Comparison of ENCODE assay signal across 1 cellular context in the genomic region with DNA sequence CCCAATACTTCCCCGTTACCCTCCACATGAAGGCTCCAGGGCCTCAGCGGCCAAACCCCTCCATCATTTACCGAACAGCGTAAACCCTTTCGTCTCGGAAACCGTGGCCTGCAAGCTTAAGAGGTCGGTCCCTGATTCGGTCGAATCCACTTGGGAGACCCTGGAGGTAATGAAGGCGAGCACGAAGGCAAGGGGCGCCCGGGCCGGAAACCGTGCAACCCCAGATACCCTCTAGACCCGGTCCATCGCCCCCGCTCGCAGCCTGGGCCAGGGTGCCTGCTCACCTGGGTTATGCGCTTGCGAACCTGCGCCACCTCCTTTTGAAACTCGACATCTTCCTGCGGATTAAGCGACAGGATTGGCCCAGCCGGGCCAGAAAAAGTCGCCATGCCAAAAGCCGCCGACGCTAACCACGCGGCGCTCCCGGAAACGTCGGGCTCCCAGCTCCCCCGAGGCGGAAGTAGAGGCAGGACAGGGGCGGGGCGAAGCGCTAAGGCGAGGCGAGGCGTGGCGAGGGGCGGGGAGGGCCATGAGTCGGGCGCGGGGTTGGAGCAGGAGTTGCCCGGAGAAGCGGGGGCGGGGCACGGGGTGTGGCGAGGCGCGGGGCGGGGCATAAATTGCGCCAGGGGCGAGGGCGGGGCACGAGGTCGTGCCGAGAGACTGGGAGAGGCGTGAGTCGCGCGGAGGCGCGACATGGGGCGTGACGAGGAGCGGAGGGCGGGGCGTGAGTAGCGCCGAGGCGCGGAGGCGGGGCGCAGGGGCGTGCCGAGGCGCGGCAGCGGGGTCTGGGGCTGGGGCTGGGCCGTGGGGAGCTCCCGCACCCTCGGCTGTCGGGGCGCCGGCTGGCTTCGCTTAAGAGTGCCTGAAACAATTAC.
TF ChIP-seq lines count a peak whose summit lies in the region.

A gene (minus strand): TSS at position 414 of the 875 bp plus-strand sequence. CDS start 25 bp downstream, at position 389.

TF ChIP-seq in HepG2, 621 proteins besides CTCF, POLR2A, EP300 and RAD21 (continued from another document and continues in another):
- TF ChIP-seq ZFP41 (CRISPR knock-in tag; IDR thresholded peaks at IDR 0.05; ENCODE audit: borderline replicate concordance) = 0 out of 2 replicates have a peak, but pooled peaks have one; percentile 62
- peak; percentile 71; the same call in 1 of the 2 replicates for TF ChIP-seq ZNF33B (CRISPR knock-in tag; IDR thresholded peaks at IDR 0.05)
- peak; percentile 91 for TF ChIP-seq ZSCAN31 (CRISPR knock-in tag; IDR thresholded peaks at IDR 0.05; ENCODE audit: low read depth)
- TF ChIP-seq ZSCAN12 (CRISPR knock-in tag; IDR thresholded peaks at IDR 0.05) = 0 out of 2 replicates have a peak, but pooled peaks have one; percentile 69
- TF ChIP-seq ZNF264 (CRISPR knock-in tag; IDR thresholded peaks at IDR 0.05) = peak; percentile 64; the same call in 1 of the 2 replicates
- peak; percentile 94 for TF ChIP-seq ZNF232 (CRISPR knock-in tag; IDR thresholded peaks at IDR 0.05; ENCODE audit: borderline replicate concordance)
- TF ChIP-seq ZNF605 (CRISPR knock-in tag; IDR thresholded peaks at IDR 0.05) = peak; percentile 92
- TF ChIP-seq, protein P1, sequence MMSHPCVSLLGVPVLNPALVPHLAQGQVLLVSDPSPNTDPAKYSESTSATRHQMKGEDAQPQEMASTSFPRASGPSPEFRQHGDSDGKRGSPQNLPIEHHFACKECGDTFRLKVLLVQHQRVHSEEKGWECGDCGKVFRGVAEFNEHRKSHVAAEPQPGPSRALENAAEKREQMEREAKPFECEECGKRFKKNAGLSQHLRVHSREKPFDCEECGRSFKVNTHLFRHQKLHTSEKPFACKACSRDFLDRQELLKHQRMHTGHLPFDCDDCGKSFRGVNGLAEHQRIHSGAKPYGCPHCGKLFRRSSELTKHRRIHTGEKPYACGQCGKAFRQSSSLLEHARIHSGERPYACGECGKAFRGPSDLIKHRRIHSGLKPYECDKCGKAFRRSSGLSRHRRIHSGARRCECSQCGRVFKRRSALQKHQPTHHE (CRISPR knock-in tag; IDR thresholded peaks at IDR 0.05; ENCODE audit: borderline replicate concordance) = peak; percentile 82; the same call in 1 of the 2 replicates
- peak; percentile 96; the same call in 1 of the 2 replicates for TF ChIP-seq CAMTA2 (CRISPR knock-in tag; IDR thresholded peaks at IDR 0.05; ENCODE audit: borderline replicate concordance)
- no peak for TF ChIP-seq TRIM24 (CRISPR knock-in tag; IDR thresholded peaks at IDR 0.05)
- no peak for TF ChIP-seq ZMYM2 (CRISPR knock-in tag; IDR thresholded peaks at IDR 0.05)
- TF ChIP-seq, protein P2, sequence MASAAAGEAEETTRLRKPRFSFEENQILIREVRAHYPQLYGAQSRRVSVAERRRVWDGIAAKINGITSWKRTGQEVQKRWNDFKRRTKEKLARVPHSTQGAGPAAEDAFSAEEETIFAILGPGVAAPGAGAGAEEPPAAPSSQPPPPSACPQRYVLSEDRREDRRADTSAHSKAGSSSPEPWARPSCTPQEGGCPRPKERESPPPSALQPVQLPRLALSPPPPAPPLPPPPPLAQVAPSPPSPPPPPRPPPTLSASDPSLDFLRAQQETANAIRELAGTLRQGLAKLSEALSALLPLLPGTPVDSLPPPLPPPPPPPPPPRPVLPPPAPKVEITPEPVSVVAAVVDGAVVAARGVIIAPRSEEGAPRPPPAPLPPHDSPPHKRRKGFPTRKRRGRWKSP (CRISPR knock-in tag; IDR thresholded peaks at IDR 0.05) = peak; percentile 95
- TF ChIP-seq GABPA (IDR thresholded peaks at IDR 0.05; ENCODE audit: low read depth, low read length) = peak; percentile 86
- TF ChIP-seq GABPA (CRISPR knock-in tag; IDR thresholded peaks at IDR 0.05; ENCODE audit: low read depth) = peak; percentile 93
- TF ChIP-seq TBX3 (IDR thresholded peaks at IDR 0.05; ENCODE audit: borderline replicate concordance) = peak; percentile 9; the same call in 1 of the 2 replicates
- TF ChIP-seq RNF2 (conservative IDR thresholded peaks at IDR 0.05; ENCODE audit: low read depth) = peak; percentile 54; the same call in 1 of the 2 replicates
- TF ChIP-seq ZNF558 (CRISPR knock-in tag; IDR thresholded peaks at IDR 0.05; ENCODE audit: borderline replicate concordance) = no peak
- no peak for TF ChIP-seq ZNF20 (CRISPR knock-in tag; IDR thresholded peaks at IDR 0.05)
- TF ChIP-seq RFXAP (CRISPR knock-in tag; IDR thresholded peaks at IDR 0.05; ENCODE audit: borderline replicate concordance) = peak; percentile 77; the same call in 1 of the 2 replicates
- TF ChIP-seq ZNF317 (CRISPR knock-in tag; IDR thresholded peaks at IDR 0.05) = peak; percentile 80
- TF ChIP-seq, protein P3, sequence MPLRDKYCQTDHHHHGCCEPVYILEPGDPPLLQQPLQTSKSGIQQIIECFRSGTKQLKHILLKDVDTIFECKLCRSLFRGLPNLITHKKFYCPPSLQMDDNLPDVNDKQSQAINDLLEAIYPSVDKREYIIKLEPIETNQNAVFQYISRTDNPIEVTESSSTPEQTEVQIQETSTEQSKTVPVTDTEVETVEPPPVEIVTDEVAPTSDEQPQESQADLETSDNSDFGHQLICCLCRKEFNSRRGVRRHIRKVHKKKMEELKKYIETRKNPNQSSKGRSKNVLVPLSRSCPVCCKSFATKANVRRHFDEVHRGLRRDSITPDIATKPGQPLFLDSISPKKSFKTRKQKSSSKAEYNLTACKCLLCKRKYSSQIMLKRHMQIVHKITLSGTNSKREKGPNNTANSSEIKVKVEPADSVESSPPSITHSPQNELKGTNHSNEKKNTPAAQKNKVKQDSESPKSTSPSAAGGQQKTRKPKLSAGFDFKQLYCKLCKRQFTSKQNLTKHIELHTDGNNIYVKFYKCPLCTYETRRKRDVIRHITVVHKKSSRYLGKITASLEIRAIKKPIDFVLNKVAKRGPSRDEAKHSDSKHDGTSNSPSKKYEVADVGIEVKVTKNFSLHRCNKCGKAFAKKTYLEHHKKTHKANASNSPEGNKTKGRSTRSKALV (CRISPR knock-in tag; IDR thresholded peaks at IDR 0.05) = no peak
- peak; percentile 84 for TF ChIP-seq PHF20 (CRISPR knock-in tag; IDR thresholded peaks at IDR 0.05)
- TF ChIP-seq, protein P4, sequence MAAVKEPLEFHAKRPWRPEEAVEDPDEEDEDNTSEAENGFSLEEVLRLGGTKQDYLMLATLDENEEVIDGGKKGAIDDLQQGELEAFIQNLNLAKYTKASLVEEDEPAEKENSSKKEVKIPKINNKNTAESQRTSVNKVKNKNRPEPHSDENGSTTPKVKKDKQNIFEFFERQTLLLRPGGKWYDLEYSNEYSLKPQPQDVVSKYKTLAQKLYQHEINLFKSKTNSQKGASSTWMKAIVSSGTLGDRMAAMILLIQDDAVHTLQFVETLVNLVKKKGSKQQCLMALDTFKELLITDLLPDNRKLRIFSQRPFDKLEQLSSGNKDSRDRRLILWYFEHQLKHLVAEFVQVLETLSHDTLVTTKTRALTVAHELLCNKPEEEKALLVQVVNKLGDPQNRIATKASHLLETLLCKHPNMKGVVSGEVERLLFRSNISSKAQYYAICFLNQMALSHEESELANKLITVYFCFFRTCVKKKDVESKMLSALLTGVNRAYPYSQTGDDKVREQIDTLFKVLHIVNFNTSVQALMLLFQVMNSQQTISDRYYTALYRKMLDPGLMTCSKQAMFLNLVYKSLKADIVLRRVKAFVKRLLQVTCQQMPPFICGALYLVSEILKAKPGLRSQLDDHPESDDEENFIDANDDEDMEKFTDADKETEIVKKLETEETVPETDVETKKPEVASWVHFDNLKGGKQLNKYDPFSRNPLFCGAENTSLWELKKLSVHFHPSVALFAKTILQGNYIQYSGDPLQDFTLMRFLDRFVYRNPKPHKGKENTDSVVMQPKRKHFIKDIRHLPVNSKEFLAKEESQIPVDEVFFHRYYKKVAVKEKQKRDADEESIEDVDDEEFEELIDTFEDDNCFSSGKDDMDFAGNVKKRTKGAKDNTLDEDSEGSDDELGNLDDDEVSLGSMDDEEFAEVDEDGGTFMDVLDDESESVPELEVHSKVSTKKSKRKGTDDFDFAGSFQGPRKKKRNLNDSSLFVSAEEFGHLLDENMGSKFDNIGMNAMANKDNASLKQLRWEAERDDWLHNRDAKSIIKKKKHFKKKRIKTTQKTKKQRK (IDR thresholded peaks at IDR 0.05; ENCODE audit: low read length) = no peak
- no peak for TF ChIP-seq ARID2 (CRISPR knock-in tag; IDR thresholded peaks at IDR 0.05; ENCODE audit: borderline replicate concordance)
- TF ChIP-seq AHR (CRISPR knock-in tag; IDR thresholded peaks at IDR 0.05) = no peak
- TF ChIP-seq ZNF441 (CRISPR knock-in tag; IDR thresholded peaks at IDR 0.05; ENCODE audit: borderline replicate concordance) = peak; percentile 78
- 0 out of 2 replicates have a peak, but pooled peaks have one; percentile 66 for TF ChIP-seq ARHGAP35 (CRISPR knock-in tag; IDR thresholded peaks at IDR 0.05; ENCODE audit: borderline replicate concordance)
- TF ChIP-seq ZNF333 (CRISPR knock-in tag; IDR thresholded peaks at IDR 0.05; ENCODE audit: borderline replicate concordance) = peak; percentile 88
- peak; percentile 97 for TF ChIP-seq MXD4 (CRISPR knock-in tag; IDR thresholded peaks at IDR 0.05)
- peak; percentile 77 for TF ChIP-seq ZNF766 (CRISPR knock-in tag; IDR thresholded peaks at IDR 0.05; ENCODE audit: borderline replicate concordance)
- 0 out of 2 replicates have a peak, but pooled peaks have one; percentile 48 for TF ChIP-seq ZNF253 (CRISPR knock-in tag; IDR thresholded peaks at IDR 0.05; ENCODE audit: borderline replicate concordance)
- TF ChIP-seq MAF1 (CRISPR knock-in tag; IDR thresholded peaks at IDR 0.05; ENCODE audit: borderline replicate concordance) = peak; percentile 90
- peak; percentile 96 for TF ChIP-seq ZNF160 (CRISPR knock-in tag; IDR thresholded peaks at IDR 0.05)
- TF ChIP-seq, protein P5, sequence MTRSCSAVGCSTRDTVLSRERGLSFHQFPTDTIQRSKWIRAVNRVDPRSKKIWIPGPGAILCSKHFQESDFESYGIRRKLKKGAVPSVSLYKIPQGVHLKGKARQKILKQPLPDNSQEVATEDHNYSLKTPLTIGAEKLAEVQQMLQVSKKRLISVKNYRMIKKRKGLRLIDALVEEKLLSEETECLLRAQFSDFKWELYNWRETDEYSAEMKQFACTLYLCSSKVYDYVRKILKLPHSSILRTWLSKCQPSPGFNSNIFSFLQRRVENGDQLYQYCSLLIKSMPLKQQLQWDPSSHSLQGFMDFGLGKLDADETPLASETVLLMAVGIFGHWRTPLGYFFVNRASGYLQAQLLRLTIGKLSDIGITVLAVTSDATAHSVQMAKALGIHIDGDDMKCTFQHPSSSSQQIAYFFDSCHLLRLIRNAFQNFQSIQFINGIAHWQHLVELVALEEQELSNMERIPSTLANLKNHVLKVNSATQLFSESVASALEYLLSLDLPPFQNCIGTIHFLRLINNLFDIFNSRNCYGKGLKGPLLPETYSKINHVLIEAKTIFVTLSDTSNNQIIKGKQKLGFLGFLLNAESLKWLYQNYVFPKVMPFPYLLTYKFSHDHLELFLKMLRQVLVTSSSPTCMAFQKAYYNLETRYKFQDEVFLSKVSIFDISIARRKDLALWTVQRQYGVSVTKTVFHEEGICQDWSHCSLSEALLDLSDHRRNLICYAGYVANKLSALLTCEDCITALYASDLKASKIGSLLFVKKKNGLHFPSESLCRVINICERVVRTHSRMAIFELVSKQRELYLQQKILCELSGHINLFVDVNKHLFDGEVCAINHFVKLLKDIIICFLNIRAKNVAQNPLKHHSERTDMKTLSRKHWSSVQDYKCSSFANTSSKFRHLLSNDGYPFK (CRISPR knock-in tag; IDR thresholded peaks at IDR 0.05; ENCODE audit: borderline replicate concordance) = peak; percentile 92
- peak; percentile 36; the same call in 1 of the 2 replicates for TF ChIP-seq KLF11 (CRISPR knock-in tag; IDR thresholded peaks at IDR 0.05)
- TF ChIP-seq, protein P6, sequence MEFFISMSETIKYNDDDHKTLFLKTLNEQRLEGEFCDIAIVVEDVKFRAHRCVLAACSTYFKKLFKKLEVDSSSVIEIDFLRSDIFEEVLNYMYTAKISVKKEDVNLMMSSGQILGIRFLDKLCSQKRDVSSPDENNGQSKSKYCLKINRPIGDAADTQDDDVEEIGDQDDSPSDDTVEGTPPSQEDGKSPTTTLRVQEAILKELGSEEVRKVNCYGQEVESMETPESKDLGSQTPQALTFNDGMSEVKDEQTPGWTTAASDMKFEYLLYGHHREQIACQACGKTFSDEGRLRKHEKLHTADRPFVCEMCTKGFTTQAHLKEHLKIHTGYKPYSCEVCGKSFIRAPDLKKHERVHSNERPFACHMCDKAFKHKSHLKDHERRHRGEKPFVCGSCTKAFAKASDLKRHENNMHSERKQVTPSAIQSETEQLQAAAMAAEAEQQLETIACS (CRISPR knock-in tag; IDR thresholded peaks at IDR 0.05) = no peak; the same call in none of the 2 replicates
- TF ChIP-seq ARNT2 (CRISPR knock-in tag; IDR thresholded peaks at IDR 0.05; ENCODE audit: low read depth) = peak; percentile 93
- peak; percentile 77 for TF ChIP-seq MEF2D (CRISPR knock-in tag; IDR thresholded peaks at IDR 0.05)
- TF ChIP-seq U2AF1 (optimal IDR thresholded peaks at IDR 0.05; ENCODE audit: low read depth, low read length) = no peak
- TF ChIP-seq REL (CRISPR knock-in tag; conservative IDR thresholded peaks at IDR 0.05) = no peak
- TF ChIP-seq ZNF24 (IDR thresholded peaks at IDR 0.05) = 0 out of 2 replicates have a peak, but pooled peaks have one; percentile 23
- 0 out of 2 replicates have a peak, but pooled peaks have one; percentile 34 for TF ChIP-seq HNRNPL (IDR thresholded peaks at IDR 0.05; ENCODE audit: low read depth, low read length)
- peak; percentile 64; the same call in 1 of the 2 replicates for TF ChIP-seq ZZZ3 (CRISPR knock-in tag; IDR thresholded peaks at IDR 0.05; ENCODE audit: borderline replicate concordance)
- 0 out of 2 replicates have a peak, but pooled peaks have one; percentile 36 for TF ChIP-seq NAIF1 (CRISPR knock-in tag; IDR thresholded peaks at IDR 0.05; ENCODE audit: borderline replicate concordance)
- TF ChIP-seq BORCS8-MEF2B (CRISPR knock-in tag; IDR thresholded peaks at IDR 0.05) = peak; percentile 76; the same call in 1 of the 2 replicates
- no peak for TF ChIP-seq NR1H2 (CRISPR knock-in tag; IDR thresholded peaks at IDR 0.05; ENCODE audit: borderline replicate concordance, low read depth)
- TF ChIP-seq MIER3 (CRISPR knock-in tag; IDR thresholded peaks at IDR 0.05; ENCODE audit: borderline replicate concordance) = peak; percentile 19; the same call in 1 of the 2 replicates
- no peak for TF ChIP-seq ZNF75D (CRISPR knock-in tag; IDR thresholded peaks at IDR 0.05; ENCODE audit: borderline replicate concordance)
- TF ChIP-seq, protein P7, sequence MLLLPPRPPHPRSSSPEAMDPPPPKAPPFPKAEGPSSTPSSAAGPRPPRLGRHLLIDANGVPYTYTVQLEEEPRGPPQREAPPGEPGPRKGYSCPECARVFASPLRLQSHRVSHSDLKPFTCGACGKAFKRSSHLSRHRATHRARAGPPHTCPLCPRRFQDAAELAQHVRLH (CRISPR knock-in tag; IDR thresholded peaks at IDR 0.05; ENCODE audit: borderline replicate concordance, low read depth) = peak; percentile 75; the same call in 1 of the 2 replicates
- TF ChIP-seq BRD4 (CRISPR knock-in tag; IDR thresholded peaks at IDR 0.05) = 0 out of 2 replicates have a peak, but pooled peaks have one; percentile 89
- TF ChIP-seq AGO2 (optimal IDR thresholded peaks at IDR 0.05; ENCODE audit: low read depth, low read length) = peak; percentile 49
- TF ChIP-seq ZNF430 (CRISPR knock-in tag; IDR thresholded peaks at IDR 0.05) = peak; percentile 66; the same call in 1 of the 2 replicates
- peak; percentile 91; the same call in 1 of the 2 replicates for TF ChIP-seq ZFP90 (CRISPR knock-in tag; IDR thresholded peaks at IDR 0.05; ENCODE audit: borderline replicate concordance)
- TF ChIP-seq ZNF660 (CRISPR knock-in tag; IDR thresholded peaks at IDR 0.05; ENCODE audit: borderline replicate concordance, low read depth) = no peak
